ENCODE assay signal across 8 cellular contexts in genomic region chr13:113947321-113948033, GRCh38. TPM values are rescaled to one million over a fixed set of nuclear protein-coding genes. Genes with fewer than 3 reads are reported as not detected.
DNase-seq lines count a peak whose midpoint lies in the region; TF ChIP-seq lines count a peak whose summit lies in the region.

No MANE protein-coding gene starts in this region.

- H3K9me2 ChIP-seq in hepatocyte (replicated peaks; ENCODE audit: insufficient read depth), result no peaks in the 10 kb centered on the region

- no peak for TF ChIP-seq EP300 in stomach (IDR thresholded peaks at IDR 0.05)

- TF ChIP-seq CTCF in hepatocyte (IDR thresholded peaks at IDR 0.05; ENCODE audit: poor library complexity), result peak; percentile 57
- peak in 5 of 7 experiments; percentile 42 to 68 (median 64) for TF ChIP-seq CTCF in stomach (IDR thresholded peaks at IDR 0.05)
- TF ChIP-seq CTCF in nephron progenitor cell (IDR thresholded peaks at IDR 0.05), result no peak

- no peaks in the 10 kb centered on the region for H3K9me3 ChIP-seq in hepatocyte (ENCODE audit: low read depth)
- no peaks in the 10 kb centered on the region for H3K9me3 ChIP-seq in stomach
- no peaks in the 10 kb centered on the region for H3K9me3 ChIP-seq in effector memory CD4-positive, alpha-beta T cell (ENCODE audit: control insufficient read depth, low read length)

- H3K4me3 ChIP-seq in hepatocyte, result no peak overlapping the region
- no peak overlapping the region for H3K4me3 ChIP-seq in stomach
- H3K4me3 ChIP-seq in effector memory CD4-positive, alpha-beta T cell (ENCODE audit: insufficient read depth, low read depth, low read length, poor library complexity, severe bottlenecking), result no peak overlapping the region

- H3K27ac ChIP-seq in hepatocyte (no peak overlapping the region), stomach (no peak overlapping the region)
- no peak overlapping the region for H3K27ac ChIP-seq in effector memory CD4-positive, alpha-beta T cell (ENCODE audit: insufficient read depth, low read length, poor library complexity, severe bottlenecking)

- WGBS in hepatocyte (ENCODE audit: low lambda C conversion rate, missing lambda C conversion rate), result 85% methylated on average over 17 of the region's 17 CpGs
- 45 to 70% (median 62%) methylated on average over 11 to 17 of the region's 17 CpGs for WGBS in stomach, 5 donors

- DNase-seq in DMS 273 (lab: John Stamatoyannopoulos, UW; ENCODE audit: unreplicated experiment) (peak; percentile 78), DMS 273 treated with DMSO at 0.1 percent for 48 hours (lab: John Stamatoyannopoulos, UW) (no peak), amygdala (lab: John Stamatoyannopoulos, UW) (peak in 38 of 56 donors; percentile 9 to 69 (median 33)), hepatocyte (ENCODE audit: low spot score) (peak; percentile 49), stomach (peak; percentile 66), nephron progenitor cell (no peak)
- DNase-seq in effector memory CD4-positive, alpha-beta T cell, result no peak
- DNase-seq in activated CD4-positive, alpha-beta T cell treated with anti-CD3 and anti-CD28 coated beads for 48 hours, result no peak

- no peak overlapping the region for H2AFZ ChIP-seq in hepatocyte

- H3K36me3 Mint-ChIP-seq in nephron progenitor cell (ENCODE audit: low read depth), result no peaks in the 10 kb centered on the region

- H4K20me1 ChIP-seq in hepatocyte (ENCODE audit: insufficient read depth, poor library complexity, severe bottlenecking), result no peaks in the 10 kb centered on the region

- H3K36me3 ChIP-seq in hepatocyte (replicated peaks; ENCODE audit: insufficient read depth, low read depth) (no peaks in the 10 kb centered on the region), stomach (no peaks in the 10 kb centered on the region)
- H3K36me3 ChIP-seq in effector memory CD4-positive, alpha-beta T cell (ENCODE audit: control insufficient read depth, insufficient read depth, low read length), result no peaks in the 10 kb centered on the region

- H3K27me3 Mint-ChIP-seq in nephron progenitor cell (ENCODE audit: low read depth, poor library complexity), result peaks cover 15% of the 10 kb centered on the region

- intact Hi-C loops in stomach (cut with DNase I; ENCODE audit: low total_unique reads), result loop anchor here (10.0 kb wide), 1 partner anchor 133 kb away; no protein-coding TSS in a partner anchor

- H3K79me2 ChIP-seq in hepatocyte, result no peaks in the 10 kb centered on the region

- no peak overlapping the region for H3K4me2 ChIP-seq in hepatocyte

- no peak overlapping the region for H3K27ac Mint-ChIP-seq in nephron progenitor cell

- no peak overlapping the region for H3K4me3 Mint-ChIP-seq in nephron progenitor cell

- no peaks in the 10 kb centered on the region for H3K4me1 ChIP-seq in hepatocyte (ENCODE audit: insufficient read depth)
- H3K4me1 ChIP-seq in stomach, result peaks cover 10 to 28% (median 26%) of the 10 kb centered on the region in 4 donors
- H3K4me1 ChIP-seq in effector memory CD4-positive, alpha-beta T cell (ENCODE audit: control insufficient read depth, insufficient read depth, low read length, poor library complexity, severe bottlenecking), result peaks cover 4% of the 10 kb centered on the region

- H3K27me3 ChIP-seq in hepatocyte (no peaks in the 10 kb centered on the region), stomach (peaks cover 0 to 11% (median 0%) of the 10 kb centered on the region in 3 donors)
- no peaks in the 10 kb centered on the region for H3K27me3 ChIP-seq in effector memory CD4-positive, alpha-beta T cell (replicated peaks; ENCODE audit: control insufficient read depth, insufficient read depth, low read length, poor library complexity, severe bottlenecking)

- no peaks in the 10 kb centered on the region for H3K9me3 Mint-ChIP-seq in nephron progenitor cell

- TF ChIP-seq POLR2A in stomach (IDR thresholded peaks at IDR 0.05), result no peak

- H3K4me1 Mint-ChIP-seq in nephron progenitor cell, result peaks cover 23% of the 10 kb centered on the region

RNA-seq across cellular contexts. Expression of gene C13orf46, which starts 26.4 kb away (rescaled TPM):
- total RNA-seq in hepatocyte (0.20 TPM in 1 of 2 replicates, not detected in the other), stomach (10 to 100 TPM in 2 of 5 donors, 1 to 10 TPM in 1, under 1 TPM in 1, not detected in 1; 0.58 to 32.6 (median 12.0) TPM)
- polyA plus RNA-seq in hepatocyte (0.23 and 0.92 TPM in 2 replicates), stomach (10 to 100 TPM in 1 of 3 donors, 1 to 10 TPM in 1, under 1 TPM in 1; 0.95 to 17.6 (median 8.7) TPM)

Comparison
In these comparisons a context has a peak if more than half of its experiments do, and no peak if none do; other contexts are left out.
1. DNase-seq: peak in DMS 273 (single experiment), amygdala (38 of 56), hepatocyte (single experiment) and stomach (single experiment); none in DMS 273 treated with DMSO at 0.1 percent for 48 hours (single experiment), effector memory CD4-positive, alpha-beta T cell (0 of 3), nephron progenitor cell (single experiment) and activated CD4-positive, alpha-beta T cell treated with anti-CD3 and anti-CD28 coated beads for 48 hours (single experiment).